In the genomic region with DNA sequence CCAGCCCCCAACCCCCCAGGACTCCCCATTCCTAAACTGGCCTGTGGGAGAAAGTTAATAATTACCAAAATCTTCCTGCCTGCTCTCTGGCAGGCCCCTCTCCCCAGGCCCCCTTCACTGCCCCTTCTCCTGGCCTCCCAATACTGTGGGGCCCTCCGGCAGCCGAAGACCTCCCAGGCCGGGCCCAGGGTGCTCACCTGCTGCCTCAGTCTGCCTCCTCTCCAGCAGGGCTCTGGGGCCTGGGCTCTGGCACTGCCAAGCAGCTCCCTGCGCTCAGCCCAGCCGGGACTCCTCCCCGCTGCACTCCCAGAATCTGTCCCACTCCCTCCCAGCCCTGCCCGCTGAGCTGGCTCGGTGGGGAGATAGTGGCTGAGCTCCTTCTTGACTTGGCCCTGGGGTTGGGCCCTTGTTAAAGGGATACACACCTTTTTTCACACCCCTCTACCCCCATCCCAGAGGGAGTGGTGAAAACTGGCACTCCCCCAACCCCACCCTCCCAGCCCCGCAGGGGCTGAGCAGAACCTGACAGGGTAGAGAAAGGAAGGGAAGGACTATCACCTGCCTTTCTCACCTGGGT, we compare ENCODE assay signal across 8 cellular contexts. TPM values are rescaled to one million over a fixed set of nuclear protein-coding genes. Genes with fewer than 3 reads are reported as not detected.
DNase-seq lines count a peak whose midpoint lies in the region; ATAC-seq and TF ChIP-seq lines count a peak whose summit lies in the region.

A gene with protein sequence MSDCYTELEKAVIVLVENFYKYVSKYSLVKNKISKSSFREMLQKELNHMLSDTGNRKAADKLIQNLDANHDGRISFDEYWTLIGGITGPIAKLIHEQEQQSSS (minus strand): TSS at position 383 of the 577 bp plus-strand sequence. CDS start 4,986 bp downstream, outside the sequence.

- no peaks in the 10 kb centered on the region for H3K27me3 ChIP-seq in right lobe of liver
- H3K27me3 ChIP-seq in thymus (ENCODE audit: control insufficient read depth, insufficient read depth), result no peaks in the 10 kb centered on the region

- TF ChIP-seq RAD21 in Ishikawa (IDR thresholded peaks at IDR 0.05; ENCODE audit: low read depth), result no peak

- WGBS in right lobe of liver (ENCODE audit: insufficient coverage, low coverage, low lambda C conversion rate, missing lambda C conversion rate), result no CpG with 5 or more reads among the region's 9 CpGs
- WGBS in thymus, result 91% methylated on average over 9 of the region's 9 CpGs

- H3K9me3 ChIP-seq in right lobe of liver, result no peaks in the 10 kb centered on the region
- H3K9me3 ChIP-seq in thymus (ENCODE audit: control insufficient read depth), result no peaks in the 10 kb centered on the region

- intact Hi-C loops in right lobe of liver (cut with DNase I), result no loop called here

- no peak for TF ChIP-seq CTCF in right lobe of liver (IDR thresholded peaks at IDR 0.05)

- peak; percentile 86 for TF ChIP-seq POLR2A in right lobe of liver (IDR thresholded peaks at IDR 0.05)

- H3K4me3 ChIP-seq in right lobe of liver, result peak within 1 kb of the TSS; percentile 57 to 75 (median 64)
- peak within 1 kb of the TSS; percentile 13 for H3K4me3 ChIP-seq in thymus (ENCODE audit: low read length)

- no peak for TF ChIP-seq EP300 in Ishikawa (IDR thresholded peaks at IDR 0.05; ENCODE audit: borderline replicate concordance)

- ATAC-seq in right lobe of liver (peak; percentile 41 to 73 (median 66)), GM21825 (IDR thresholded peaks at IDR 0.05; ENCODE audit: unreplicated experiment) (no peak), HG02798 (IDR thresholded peaks at IDR 0.05; ENCODE audit: poor library complexity, unreplicated experiment) (no peak), HG02571 (IDR thresholded peaks at IDR 0.05; ENCODE audit: unreplicated experiment) (no peak)

- H3K36me3 ChIP-seq in right lobe of liver, result no peaks in the 10 kb centered on the region
- H3K36me3 ChIP-seq in thymus (ENCODE audit: control insufficient read depth, insufficient read depth), result no peaks in the 10 kb centered on the region

- H3K4me1 ChIP-seq in right lobe of liver (peaks cover 0 to 46% (median 22%) of the 10 kb centered on the region in 4 donors), thymus (ENCODE audit: control insufficient read depth, insufficient read depth, low read length) (no peaks in the 10 kb centered on the region)

- H3K27ac ChIP-seq in right lobe of liver (peak within 1 kb of the TSS; percentile 84 to 87 (median 86)), thymus (ENCODE audit: low read depth) (peak within 1 kb of the TSS; percentile 68)

- DNase-seq in dermis blood vessel endothelial cell (no peak), right lobe of liver (peak; percentile 81 to 89 (median 89)), NOMO-1 treated with DMSO at 0.1 percent for 48 hours (lab: John Stamatoyannopoulos, UW; ENCODE audit: unreplicated experiment) (no peak)

TF ChIP-seq in Ishikawa, 13 proteins besides CTCF, POLR2A, EP300 and RAD21:
- TF ChIP-seq, protein P1, sequence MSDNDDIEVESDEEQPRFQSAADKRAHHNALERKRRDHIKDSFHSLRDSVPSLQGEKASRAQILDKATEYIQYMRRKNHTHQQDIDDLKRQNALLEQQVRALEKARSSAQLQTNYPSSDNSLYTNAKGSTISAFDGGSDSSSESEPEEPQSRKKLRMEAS (IDR thresholded peaks at IDR 0.05), result 0 out of 2 replicates have a peak, but pooled peaks have one; percentile 46
- TF ChIP-seq TAF1 (IDR thresholded peaks at IDR 0.05; ENCODE audit: low read depth), result peak; percentile 58; the same call in 1 of the 2 replicates
- no peak for TF ChIP-seq TEAD4 (IDR thresholded peaks at IDR 0.05)
- no peak for TF ChIP-seq CREB1 (IDR thresholded peaks at IDR 0.05; ENCODE audit: low read depth)
- no peak for TF ChIP-seq FOXM1 (IDR thresholded peaks at IDR 0.05; ENCODE audit: borderline replicate concordance, low read depth)
- TF ChIP-seq, protein P2, sequence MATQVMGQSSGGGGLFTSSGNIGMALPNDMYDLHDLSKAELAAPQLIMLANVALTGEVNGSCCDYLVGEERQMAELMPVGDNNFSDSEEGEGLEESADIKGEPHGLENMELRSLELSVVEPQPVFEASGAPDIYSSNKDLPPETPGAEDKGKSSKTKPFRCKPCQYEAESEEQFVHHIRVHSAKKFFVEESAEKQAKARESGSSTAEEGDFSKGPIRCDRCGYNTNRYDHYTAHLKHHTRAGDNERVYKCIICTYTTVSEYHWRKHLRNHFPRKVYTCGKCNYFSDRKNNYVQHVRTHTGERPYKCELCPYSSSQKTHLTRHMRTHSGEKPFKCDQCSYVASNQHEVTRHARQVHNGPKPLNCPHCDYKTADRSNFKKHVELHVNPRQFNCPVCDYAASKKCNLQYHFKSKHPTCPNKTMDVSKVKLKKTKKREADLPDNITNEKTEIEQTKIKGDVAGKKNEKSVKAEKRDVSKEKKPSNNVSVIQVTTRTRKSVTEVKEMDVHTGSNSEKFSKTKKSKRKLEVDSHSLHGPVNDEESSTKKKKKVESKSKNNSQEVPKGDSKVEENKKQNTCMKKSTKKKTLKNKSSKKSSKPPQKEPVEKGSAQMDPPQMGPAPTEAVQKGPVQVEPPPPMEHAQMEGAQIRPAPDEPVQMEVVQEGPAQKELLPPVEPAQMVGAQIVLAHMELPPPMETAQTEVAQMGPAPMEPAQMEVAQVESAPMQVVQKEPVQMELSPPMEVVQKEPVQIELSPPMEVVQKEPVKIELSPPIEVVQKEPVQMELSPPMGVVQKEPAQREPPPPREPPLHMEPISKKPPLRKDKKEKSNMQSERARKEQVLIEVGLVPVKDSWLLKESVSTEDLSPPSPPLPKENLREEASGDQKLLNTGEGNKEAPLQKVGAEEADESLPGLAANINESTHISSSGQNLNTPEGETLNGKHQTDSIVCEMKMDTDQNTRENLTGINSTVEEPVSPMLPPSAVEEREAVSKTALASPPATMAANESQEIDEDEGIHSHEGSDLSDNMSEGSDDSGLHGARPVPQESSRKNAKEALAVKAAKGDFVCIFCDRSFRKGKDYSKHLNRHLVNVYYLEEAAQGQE (IDR thresholded peaks at IDR 0.05; ENCODE audit: low read depth), result no peak
- TF ChIP-seq NFIC (IDR thresholded peaks at IDR 0.05), result peak; percentile 30; the same call in 1 of the 2 replicates

RNA-seq across cellular contexts. Expression of the gene that starts here (rescaled TPM):
- total RNA-seq in dermis blood vessel endothelial cell (581 and 601 TPM in 2 replicates), right lobe of liver (100 to 1,000 TPM in 2 of 6 experiments, 10 to 100 TPM in 4; 55.9 to 151 (median 71.8) TPM)
- polyA plus RNA-seq in thymus, result 128 TPM

Comparison
In these comparisons a context has a peak if more than half of its experiments do, and no peak if none do; other contexts are left out.
1. DNase-seq: peak in right lobe of liver (3 of 3); none in dermis blood vessel endothelial cell (single experiment) and NOMO-1 treated with DMSO at 0.1 percent for 48 hours (single experiment).
2. ATAC-seq: peak in right lobe of liver (4 of 4); none in GM21825 (single experiment), HG02798 (single experiment) and HG02571 (single experiment).